ENCODE assay signal across 11 cellular contexts in genomic region chr20:37989601-37990001, GRCh38. TPM values are rescaled to one million over a fixed set of nuclear protein-coding genes. Genes with fewer than 3 reads are reported as not detected.
DNase-seq lines count a peak whose midpoint lies in the region; ATAC-seq and TF ChIP-seq lines count a peak whose summit lies in the region.
"Had no signal": no experiment of that assay in that cellular context is flagged by ENCODE, and none has a peak within 500 bp of the region (broad histone marks: within the 10 kb centered on the region; RNA-seq: fewer than 3 reads in every experiment).

No MANE protein-coding gene starts in this region.

- peak overlapping the region; percentile 68 to 93 (median 83) for H3K27ac ChIP-seq in heart left ventricle

- peak in 2 of 4 donors; percentile 6 to 46 for ATAC-seq in heart left ventricle
- ATAC-seq in stimulated activated memory B cell treated with anti-CD40 and anti-IgM and Interleukin-4, amounts not matched to agents 10 μg/mL and 1 μg/mL and 100 μg/mL, for 72 hours: no peak
- ATAC-seq: stimulated activated naive CD8-positive, alpha-beta T cell treated with anti-CD3 and anti-CD28 coated beads, Interleukin-15, amount 100 ng/mL, for 72 hours had no signal

- H3K27me3 ChIP-seq in heart left ventricle: no peaks in the 10 kb centered on the region
- H3K27me3 ChIP-seq: MG63 had no signal

- POLR2A ChIA-PET in activated CD4-positive, alpha-beta T cell treated with anti-CD3 and anti-CD28 coated beads, Interleukin-2, amount 10 ng/mL, durations not matched to agents 7 days and 5 days (lab: Charles Lee): no interaction called here

- TF ChIP-seq CTCF in heart left ventricle (IDR thresholded peaks at IDR 0.05): no peak

- CTCF ChIA-PET in activated CD4-positive, alpha-beta T cell treated with anti-CD3 and anti-CD28 coated beads, Interleukin-2, amount 10 ng/mL, durations not matched to agents 7 days and 5 days (lab: Charles Lee): no interaction called here

- DNase-seq in activated CD4-positive, alpha-beta T cell treated with anti-CD3 and anti-CD28 coated beads, Interleukin-2, amount 10 ng/mL, durations not matched to agents 7 days and 5 days: no peak
- DNase-seq in activated CD4-positive, alpha-beta T cell treated with anti-CD3 and anti-CD28 coated beads, Interleukin-2, amount 50 U/mL, for 1 hour: no peak
- no peak for DNase-seq in activated T-helper 1 cell treated with anti-CD3 and anti-CD28 coated beads, Interleukin-12 subunit alpha, Interleukin-12 subunit beta, Interleukin-2, Interleukin-4 antibody, amounts not matched to agents 30 ng/mL and 10 ng/mL and 1 ng/mL, durations not matched to agents 14 hours and 24 hours and 36 hours (ENCODE audit: low spot score)
- peak in 2 of 5 donors; percentile 53 to 78 for DNase-seq in heart left ventricle
- DNase-seq in A172 (ENCODE audit: low spot score): no peak
- no peak for DNase-seq in OCI-M1 (lab: John Stamatoyannopoulos, UW)
- DNase-seq in SIG-M5 (lab: John Stamatoyannopoulos, UW): no peak
- DNase-seq: activated naive CD4-positive, alpha-beta T cell treated with Interleukin-2 at 50 U/mL for 16 hours; MG63; stimulated activated naive CD8-positive, alpha-beta T cell treated with anti-CD3 and anti-CD28 coated beads, Interleukin-15, amount 100 ng/mL, for 72 hours had no signal

- H3K9me3 ChIP-seq in heart left ventricle: no peaks in the 10 kb centered on the region
- H3K9me3 ChIP-seq: MG63 had no signal

- peaks cover 7 to 90% (median 53%) of the 10 kb centered on the region in 12 donors for H3K4me1 ChIP-seq in heart left ventricle

- intact Hi-C loops in activated T-helper 1 cell treated with anti-CD3 and anti-CD28 coated beads, Interleukin-12 subunit alpha, Interleukin-12 subunit beta, Interleukin-2, Interleukin-4 antibody, amounts not matched to agents 30 ng/mL and 10 ng/mL and 1 ng/mL, durations not matched to agents 14 hours and 24 hours and 36 hours (cut with micrococcal nuclease): loop anchor here (2.0 to 10.0 kb wide), 6 partner anchors 43 to 372 kb away; partner anchors contain the start of genes CTNNBL1, RPRD1B, TTI1 and VSTM2L
- intact Hi-C loops in heart left ventricle (cut with DNase I): loop anchor here (2.0 to 10.0 kb wide), 12 partner anchors 82 to 427 kb away; partner anchors contain the start of gene VSTM2L (in 3 of the 10)

- H3K4me3 ChIP-seq in heart left ventricle: no peak overlapping the region
- H3K4me3 ChIP-seq: MG63 had no signal

- H3K36me3 ChIP-seq in heart left ventricle: peaks cover 0 to 34% (median 9%) of the 10 kb centered on the region in 9 donors

- peaks cover 26% of the 10 kb centered on the region for H3K36me3 Mint-ChIP-seq in activated CD4-positive, alpha-beta T cell treated with anti-CD3 and anti-CD28 coated beads, Interleukin-2, amount 10 ng/mL, durations not matched to agents 7 days and 5 days (ENCODE audit: low read depth)
- H3K36me3 Mint-ChIP-seq in activated T-helper 1 cell treated with anti-CD3 and anti-CD28 coated beads, Interleukin-12 subunit alpha, Interleukin-12 subunit beta, Interleukin-2, Interleukin-4 antibody, amounts not matched to agents 30 ng/mL and 10 ng/mL and 1 ng/mL, durations not matched to agents 14 hours and 24 hours and 36 hours (ENCODE audit: low read depth): peaks cover 25% of the 10 kb centered on the region
- H3K36me3 Mint-ChIP-seq in stimulated activated memory B cell treated with anti-CD40 and anti-IgM and Interleukin-4, amounts not matched to agents 10 μg/mL and 1 μg/mL and 100 μg/mL, for 72 hours: peaks cover 62% of the 10 kb centered on the region

- no peak overlapping the region for H3K4me3 Mint-ChIP-seq in activated CD4-positive, alpha-beta T cell treated with anti-CD3 and anti-CD28 coated beads, Interleukin-2, amount 10 ng/mL, durations not matched to agents 7 days and 5 days
- no peak overlapping the region for H3K4me3 Mint-ChIP-seq in activated T-helper 1 cell treated with anti-CD3 and anti-CD28 coated beads, Interleukin-12 subunit alpha, Interleukin-12 subunit beta, Interleukin-2, Interleukin-4 antibody, amounts not matched to agents 30 ng/mL and 10 ng/mL and 1 ng/mL, durations not matched to agents 14 hours and 24 hours and 36 hours
- H3K4me3 Mint-ChIP-seq in stimulated activated memory B cell treated with anti-CD40 and anti-IgM and Interleukin-4, amounts not matched to agents 10 μg/mL and 1 μg/mL and 100 μg/mL, for 72 hours: no peak overlapping the region
- H3K4me3 Mint-ChIP-seq: stimulated activated naive CD8-positive, alpha-beta T cell treated with anti-CD3 and anti-CD28 coated beads, Interleukin-15, amount 100 ng/mL, for 72 hours had no signal

- no peak for TF ChIP-seq POLR2A in heart left ventricle (IDR thresholded peaks at IDR 0.05)

- 31 to 37% (median 33%) methylated on average over 5 of the region's 5 CpGs for WGBS in heart left ventricle, 4 donors

- no peaks in the 10 kb centered on the region for H3K27me3 Mint-ChIP-seq in activated CD4-positive, alpha-beta T cell treated with anti-CD3 and anti-CD28 coated beads, Interleukin-2, amount 10 ng/mL, durations not matched to agents 7 days and 5 days
- H3K27me3 Mint-ChIP-seq in activated T-helper 1 cell treated with anti-CD3 and anti-CD28 coated beads, Interleukin-12 subunit alpha, Interleukin-12 subunit beta, Interleukin-2, Interleukin-4 antibody, amounts not matched to agents 30 ng/mL and 10 ng/mL and 1 ng/mL, durations not matched to agents 14 hours and 24 hours and 36 hours (ENCODE audit: insufficient read depth): no peaks in the 10 kb centered on the region
- H3K27me3 Mint-ChIP-seq in stimulated activated memory B cell treated with anti-CD40 and anti-IgM and Interleukin-4, amounts not matched to agents 10 μg/mL and 1 μg/mL and 100 μg/mL, for 72 hours: no peaks in the 10 kb centered on the region
- H3K27me3 Mint-ChIP-seq: stimulated activated naive CD8-positive, alpha-beta T cell treated with anti-CD3 and anti-CD28 coated beads, Interleukin-15, amount 100 ng/mL, for 72 hours had no signal

- no peaks in the 10 kb centered on the region for H3K9me3 Mint-ChIP-seq in activated CD4-positive, alpha-beta T cell treated with anti-CD3 and anti-CD28 coated beads, Interleukin-2, amount 10 ng/mL, durations not matched to agents 7 days and 5 days
- H3K9me3 Mint-ChIP-seq in activated T-helper 1 cell treated with anti-CD3 and anti-CD28 coated beads, Interleukin-12 subunit alpha, Interleukin-12 subunit beta, Interleukin-2, Interleukin-4 antibody, amounts not matched to agents 30 ng/mL and 10 ng/mL and 1 ng/mL, durations not matched to agents 14 hours and 24 hours and 36 hours: no peaks in the 10 kb centered on the region
- H3K9me3 Mint-ChIP-seq in stimulated activated memory B cell treated with anti-CD40 and anti-IgM and Interleukin-4, amounts not matched to agents 10 μg/mL and 1 μg/mL and 100 μg/mL, for 72 hours: no peaks in the 10 kb centered on the region
- H3K9me3 Mint-ChIP-seq: stimulated activated naive CD8-positive, alpha-beta T cell treated with anti-CD3 and anti-CD28 coated beads, Interleukin-15, amount 100 ng/mL, for 72 hours had no signal

- H3K27ac Mint-ChIP-seq in activated CD4-positive, alpha-beta T cell treated with anti-CD3 and anti-CD28 coated beads, Interleukin-2, amount 10 ng/mL, durations not matched to agents 7 days and 5 days: peak overlapping the region; percentile 84
- H3K27ac Mint-ChIP-seq in activated T-helper 1 cell treated with anti-CD3 and anti-CD28 coated beads, Interleukin-12 subunit alpha, Interleukin-12 subunit beta, Interleukin-2, Interleukin-4 antibody, amounts not matched to agents 30 ng/mL and 10 ng/mL and 1 ng/mL, durations not matched to agents 14 hours and 24 hours and 36 hours: peak overlapping the region; percentile 83
- H3K27ac Mint-ChIP-seq in stimulated activated memory B cell treated with anti-CD40 and anti-IgM and Interleukin-4, amounts not matched to agents 10 μg/mL and 1 μg/mL and 100 μg/mL, for 72 hours: peak overlapping the region; percentile 84

- peaks cover 26% of the 10 kb centered on the region for H3K4me1 Mint-ChIP-seq in activated CD4-positive, alpha-beta T cell treated with anti-CD3 and anti-CD28 coated beads, Interleukin-2, amount 10 ng/mL, durations not matched to agents 7 days and 5 days
- H3K4me1 Mint-ChIP-seq in activated T-helper 1 cell treated with anti-CD3 and anti-CD28 coated beads, Interleukin-12 subunit alpha, Interleukin-12 subunit beta, Interleukin-2, Interleukin-4 antibody, amounts not matched to agents 30 ng/mL and 10 ng/mL and 1 ng/mL, durations not matched to agents 14 hours and 24 hours and 36 hours (ENCODE audit: low read depth): peaks cover 25% of the 10 kb centered on the region
- H3K4me1 Mint-ChIP-seq in stimulated activated memory B cell treated with anti-CD40 and anti-IgM and Interleukin-4, amounts not matched to agents 10 μg/mL and 1 μg/mL and 100 μg/mL, for 72 hours: peaks cover 29% of the 10 kb centered on the region

RNA-seq across cellular contexts. Expression of gene TTI1, which starts 43.7 kb away (rescaled TPM):
- 10 to 100 TPM; 30.2 to 32.4 TPM for total RNA-seq in activated CD4-positive, alpha-beta T cell treated with anti-CD3 and anti-CD28 coated beads, Interleukin-2, amount 10 ng/mL, durations not matched to agents 7 days and 5 days
- 41.7 and 43.1 TPM in 2 replicates for total RNA-seq in activated T-helper 1 cell treated with anti-CD3 and anti-CD28 coated beads, Interleukin-12 subunit alpha, Interleukin-12 subunit beta, Interleukin-2, Interleukin-4 antibody, amounts not matched to agents 30 ng/mL and 10 ng/mL and 1 ng/mL, durations not matched to agents 14 hours and 24 hours and 36 hours
- total RNA-seq in heart left ventricle: 10 to 100 TPM in 8 of 9 donors, 1 to 10 TPM in 1; 9.7 to 13.3 (median 11.0) TPM
- 10 to 100 TPM in 1 of 2 donors, 1 to 10 TPM in 1; 7.3 to 10.9 TPM for polyA plus RNA-seq in heart left ventricle
- total RNA-seq in A172 (2014; rRNA removed; shearing (Covaris generic)): 22.3 and 23.1 TPM in 2 replicates

RNA-seq across cellular contexts. Expression of gene RPRD1B, which starts 43.9 kb away (rescaled TPM):
- 10 to 100 TPM; 35.9 to 37.0 TPM for total RNA-seq in activated CD4-positive, alpha-beta T cell treated with anti-CD3 and anti-CD28 coated beads, Interleukin-2, amount 10 ng/mL, durations not matched to agents 7 days and 5 days
- total RNA-seq in activated T-helper 1 cell treated with anti-CD3 and anti-CD28 coated beads, Interleukin-12 subunit alpha, Interleukin-12 subunit beta, Interleukin-2, Interleukin-4 antibody, amounts not matched to agents 30 ng/mL and 10 ng/mL and 1 ng/mL, durations not matched to agents 14 hours and 24 hours and 36 hours: 48.8 and 49.7 TPM in 2 replicates
- total RNA-seq in heart left ventricle: 10 to 100 TPM; 32.5 to 60.2 (median 43.1) TPM
- polyA plus RNA-seq in heart left ventricle: 10 to 100 TPM in 1 of 2 donors, 1 to 10 TPM in 1; 9.1 to 41.3 TPM
- total RNA-seq in A172 (2014; rRNA removed; shearing (Covaris generic)): 13.5 and 17.9 TPM in 2 replicates
